20 cellular contexts compared by ENCODE assay signal in the genomic region with DNA sequence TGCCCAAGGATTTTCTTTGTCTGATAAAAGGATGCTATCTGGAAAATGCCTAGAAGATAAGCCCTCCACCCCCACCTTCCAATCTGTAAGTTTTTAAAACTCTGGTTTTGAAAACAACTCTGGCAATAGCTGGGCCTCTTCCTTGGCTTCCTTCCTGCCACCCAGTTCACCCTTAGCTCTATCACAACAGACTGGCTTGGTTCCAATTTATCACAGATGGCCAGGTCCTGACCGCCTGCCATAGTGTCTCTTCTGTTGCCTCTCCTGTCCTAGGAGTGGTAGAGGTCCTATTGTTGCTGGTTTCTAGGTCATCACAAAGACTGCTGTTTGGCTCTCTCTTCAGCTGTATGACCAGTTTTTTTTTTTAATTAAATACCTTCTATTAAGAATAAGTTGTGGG.
DNase-seq lines count a peak whose midpoint lies in the region; ATAC-seq and TF ChIP-seq lines count a peak whose summit lies in the region.
"Had no signal": no experiment of that assay in that cellular context is flagged by ENCODE, and none has a peak within 500 bp of the region (broad histone marks: within the 10 kb centered on the region; RNA-seq: fewer than 3 reads in every experiment).

No MANE protein-coding gene starts in this region.

- no peak overlapping the region for H3K4me3 Mint-ChIP-seq in glutamatergic neuron (ENCODE audit: unreplicated experiment)
- H3K4me3 Mint-ChIP-seq: CD4-positive, CD25-positive, alpha-beta regulatory T cell; H9; HFFc6; T-helper 1 cell treated with Interleukin-12 subunit alpha and Interleukin-12 subunit beta and Interleukin-4 antibody, amounts not matched to agents 30 μg/mL and 1 μg/mL, for 36 hours had no signal

- H3K36me3 Mint-ChIP-seq in glutamatergic neuron (ENCODE audit: unreplicated experiment) = no peaks in the 10 kb centered on the region
- H3K36me3 Mint-ChIP-seq: CD4-positive, CD25-positive, alpha-beta regulatory T cell had no signal

- peak; percentile 30 for DNase-seq in NCI-H2171 treated with DMSO at 0.1 percent for 48 hours (lab: John Stamatoyannopoulos, UW)
- no peak for DNase-seq in NCI-H2171 (lab: John Stamatoyannopoulos, UW)
- DNase-seq in G401 (ENCODE audit: low spot score) = peak; percentile 14
- DNase-seq in cerebellar cortex (ENCODE audit: low spot score) = peak; percentile 5
- no peak for DNase-seq in glutamatergic neuron
- DNase-seq in GM13977 (ENCODE audit: low spot score) = no peak
- DNase-seq in ecto neural progenitor cell (ENCODE audit: low spot score) = no peak
- DNase-seq: CD4-positive, CD25-positive, alpha-beta regulatory T cell; COR-L47; GM23248; H9; HFFc6; MG63; NCI-H1417; NCI-H1694 treated with DMSO at 0.1 percent for 48 hours; NCI-H2081 treated with DMSO at 0.1 percent for 48 hours; NCI-H510A had no signal

- TF ChIP-seq CTCF in glutamatergic neuron (IDR thresholded peaks at IDR 0.05; ENCODE audit: partially characterized antibody, unreplicated experiment) = no peak
- TF ChIP-seq CTCF in GM13977 (IDR thresholded peaks at IDR 0.05; ENCODE audit: extremely low read depth, insufficient read depth, missing control alignments) = no peak

- no peaks in the 10 kb centered on the region for H3K27me3 Mint-ChIP-seq in glutamatergic neuron (ENCODE audit: unreplicated experiment)
- H3K27me3 Mint-ChIP-seq: CD4-positive, CD25-positive, alpha-beta regulatory T cell had no signal

- H3K4me1 Mint-ChIP-seq in glutamatergic neuron (ENCODE audit: low read depth, unreplicated experiment) = peaks cover 3% of the 10 kb centered on the region
- H3K4me1 Mint-ChIP-seq: CD4-positive, CD25-positive, alpha-beta regulatory T cell; H9 had no signal

- peak overlapping the region; percentile 48 for H3K27ac Mint-ChIP-seq in glutamatergic neuron (ENCODE audit: unreplicated experiment)
- H3K27ac Mint-ChIP-seq: CD4-positive, CD25-positive, alpha-beta regulatory T cell; H9; HFFc6; T-helper 1 cell treated with Interleukin-12 subunit alpha and Interleukin-12 subunit beta and Interleukin-4 antibody, amounts not matched to agents 30 μg/mL and 1 μg/mL, for 36 hours had no signal

- H3K9me3 Mint-ChIP-seq in glutamatergic neuron (ENCODE audit: unreplicated experiment) = peaks cover 3% of the 10 kb centered on the region
- H3K9me3 Mint-ChIP-seq: H9; T-helper 1 cell treated with Interleukin-12 subunit alpha and Interleukin-12 subunit beta and Interleukin-4 antibody, amounts not matched to agents 30 μg/mL and 1 μg/mL, for 36 hours had no signal

- ATAC-seq in GM19397 (IDR thresholded peaks at IDR 0.05; ENCODE audit: unreplicated experiment) = no peak
- ATAC-seq: Right ventricle myocardium inferior had no signal

- in situ Hi-C loops in G401 (cut with HindIII; ENCODE audit: low sequenced_read_pairs) (no loop called here), GM13977 (cut with MboI; ENCODE audit: low pct_unique_long_range_greater_than_20kb, low sequenced_read_pairs, unreplicated experiment) (no loop called here)

Comparison
In these comparisons a context has a peak if more than half of its experiments do, and no peak if none do; other contexts are left out.
1. DNase-seq: peak in NCI-H2171 treated with DMSO at 0.1 percent for 48 hours (single experiment), G401 (single experiment) and cerebellar cortex (single experiment); none in NCI-H2171 (single experiment), glutamatergic neuron (single experiment), GM13977 (single experiment) and ecto neural progenitor cell (single experiment).